ENCODE assay signal across 23 cellular contexts in the genomic region with DNA sequence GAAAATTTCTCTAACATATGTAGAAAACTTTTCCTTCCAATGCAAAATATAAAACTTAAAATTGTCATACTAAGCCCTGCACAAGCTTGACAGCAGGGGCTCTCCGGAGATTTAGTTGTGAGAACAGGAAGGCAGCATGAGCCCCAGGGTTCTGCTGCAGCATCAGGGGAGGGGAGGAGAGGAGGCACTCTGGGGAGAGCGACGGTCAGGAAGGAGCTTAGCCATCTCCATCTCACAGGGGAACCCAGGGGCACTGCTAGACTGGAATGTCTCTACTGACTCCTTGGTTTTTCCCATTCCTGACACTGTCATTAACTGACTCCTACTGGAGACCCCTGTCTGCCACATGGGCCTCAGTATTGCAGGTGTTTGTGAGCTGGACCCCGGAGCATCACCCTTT.
"Had no signal": no experiment of that assay in that cellular context is flagged by ENCODE, and none has a peak within 500 bp of the region (broad histone marks: within the 10 kb centered on the region; RNA-seq: fewer than 3 reads in every experiment).

No MANE protein-coding gene starts in this region.

- H3K27ac Mint-ChIP-seq: IgD-negative memory B cell had no signal

- H3K36me3 ChIP-seq: SJSA1 had no signal

- H3K4me1 Mint-ChIP-seq: IgD-negative memory B cell had no signal

- H3K9ac ChIP-seq: KMS-11, SK-N-SH had no signal

- DNase-seq: Kasumi-1, MM.1S, NCI-H1092 treated with DMSO at 0.1 percent for 48 hours, NCI-H1436, NCI-H187, NCI-H2029, NCI-H2081 treated with DMSO at 0.1 percent for 48 hours, NCI-H2171, NCI-H226, NCI-H446, NCI-H510A, NCI-H524 treated with DMSO at 0.1 percent for 48 hours, NCI-H69, NCI-H774, Right ventricle myocardium superior, RPMI8226, SIG-M5, SK-N-SH had no signal

- H3K27ac ChIP-seq: HL-60, KMS-11, SJSA1 had no signal

- H3K4me2 ChIP-seq: KMS-11, SK-N-SH had no signal

- H3K4me3 Mint-ChIP-seq: IgD-negative memory B cell had no signal

- H3K4me1 ChIP-seq: SJSA1 had no signal

- H3K27me3 ChIP-seq: SJSA1 had no signal

- ATAC-seq: K562 had no signal

- H3K9me3 ChIP-seq: SJSA1, SK-N-SH had no signal

- H3K4me3 ChIP-seq: K562, SJSA1 had no signal
